ENCODE assay signal across 16 cellular contexts in the genomic region with DNA sequence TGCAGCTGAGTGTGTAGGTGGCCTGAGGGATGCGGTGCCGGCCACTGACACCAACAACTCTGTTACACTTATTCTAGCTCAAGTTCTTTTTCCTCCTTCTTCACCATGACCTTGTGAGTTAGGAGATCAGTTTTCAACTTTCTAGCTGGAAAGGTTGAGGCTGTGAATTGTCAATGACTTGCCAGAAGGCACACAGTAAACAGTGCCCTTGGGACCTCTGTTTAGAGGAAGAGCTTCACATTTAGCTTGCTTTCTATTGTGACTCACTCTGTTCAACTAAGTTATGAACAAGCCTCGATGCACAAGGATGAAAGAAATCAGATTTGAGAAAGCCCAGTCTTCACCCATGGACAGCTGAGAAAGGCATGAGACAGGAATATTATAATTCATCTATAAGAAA.
"Had no signal": no experiment of that assay in that cellular context is flagged by ENCODE, and none has a peak within 500 bp of the region (broad histone marks: within the 10 kb centered on the region; RNA-seq: fewer than 3 reads in every experiment).

No MANE protein-coding gene starts in this region.

- H3K27me3 ChIP-seq: brain microvascular endothelial cell had no signal

- DNase-seq: activated CD4-positive, alpha-beta T cell treated with anti-CD3 and anti-CD28 coated beads, Interleukin-2, amount 50 U/mL, for 4 hours; activated CD4-positive, CD25-positive, alpha-beta regulatory T cell treated with anti-CD3 and anti-CD28 coated beads, Interleukin-2, amount 50 U/mL, for 72 hours; activated naive CD4-positive, alpha-beta T cell; activated naive CD8-positive, alpha-beta T cell treated with anti-CD3 and anti-CD28 coated beads, Interleukin-2, amount 10 ng/mL, durations not matched to agents 7 days and 5 days; activated T-cell treated with anti-CD3 and anti-CD28 coated beads for 4 hours; anterior cingulate cortex; brain microvascular endothelial cell; cortex of kidney; effector CD4-positive, alpha-beta T cell; foreskin melanocyte; head of caudate nucleus; left cardiac atrium; naive thymus-derived CD8-positive, alpha-beta T cell; stimulated activated CD4-positive, alpha-beta T cell treated with anti-CD3 and anti-CD28 coated beads, Interleukin-2, amount 100 ng/mL, for 48 hours; stimulated activated naive CD4-positive, alpha-beta T cell; T-helper 1 cell had no signal

- H3K27ac ChIP-seq: brain microvascular endothelial cell had no signal

- ATAC-seq: left cardiac atrium; naive thymus-derived CD8-positive, alpha-beta T cell had no signal

- H3K36me3 ChIP-seq: brain microvascular endothelial cell had no signal
